11 cellular contexts compared by ENCODE assay signal in the genomic region with DNA sequence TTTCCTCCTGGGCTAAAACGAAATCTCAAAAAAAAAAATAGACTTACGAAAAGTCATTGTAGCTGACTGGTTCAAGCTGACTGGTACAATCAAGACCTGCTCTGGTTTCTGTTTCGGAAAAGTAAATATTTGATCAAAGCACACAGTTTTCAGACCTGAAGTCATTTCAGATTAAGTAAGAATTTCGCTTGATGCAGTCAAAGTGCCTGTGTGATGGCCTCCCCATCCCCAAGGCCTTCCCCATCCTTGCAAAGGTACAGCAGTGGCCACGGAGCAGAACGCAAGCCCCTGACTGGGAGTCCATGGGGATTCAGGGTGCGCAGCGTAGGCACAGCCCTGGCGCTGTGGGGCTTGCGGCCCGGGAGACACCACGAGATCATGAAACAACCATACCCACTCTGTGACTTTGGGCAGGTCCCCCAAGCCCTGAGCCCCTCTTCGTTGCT. TPM values are rescaled to one million over a fixed set of nuclear protein-coding genes. Genes with fewer than 3 reads are reported as not detected.
DNase-seq lines count a peak whose midpoint lies in the region; ATAC-seq, FAIRE-seq and TF ChIP-seq lines count a peak whose summit lies in the region.
"Had no signal": no experiment of that assay in that cellular context is flagged by ENCODE, and none has a peak within 500 bp of the region (broad histone marks: within the 10 kb centered on the region; RNA-seq: fewer than 3 reads in every experiment).

No MANE protein-coding gene starts in this region.

- FAIRE-seq in RCC 7860 (lab: Jason Lieb, UNC): no peak

- H3K36me3 Mint-ChIP-seq in HFFc6 (ENCODE audit: low read depth): no peaks in the 10 kb centered on the region
- H3K36me3 Mint-ChIP-seq in activated CD8-positive, alpha-beta memory T cell treated with anti-CD3 and anti-CD28 coated beads, Interleukin-2, amount 10 ng/mL, durations not matched to agents 7 days and 5 days: no peaks in the 10 kb centered on the region

- ATAC-seq in activated CD8-positive, alpha-beta memory T cell treated with anti-CD3 and anti-CD28 coated beads, Interleukin-2, amount 10 ng/mL, durations not matched to agents 7 days and 5 days: no peak
- no peak for ATAC-seq in HG02884 (IDR thresholded peaks at IDR 0.05; ENCODE audit: unreplicated experiment)

- H3K27ac ChIP-seq in brain microvascular endothelial cell (peak overlapping the region; percentile 25), osteoblast (ENCODE audit: low read depth, low read length) (peak overlapping the region; percentile 27)

- peak overlapping the region; percentile 74 for H3K27ac Mint-ChIP-seq in HFFc6
- H3K27ac Mint-ChIP-seq in activated CD8-positive, alpha-beta memory T cell treated with anti-CD3 and anti-CD28 coated beads, Interleukin-2, amount 10 ng/mL, durations not matched to agents 7 days and 5 days: no peak overlapping the region

- H3K4me1 ChIP-seq in osteoblast (ENCODE audit: insufficient read depth, low read length): peaks cover 11% of the 10 kb centered on the region

- DNase-seq in GM12865 (ENCODE audit: low read depth): peak; percentile 61
- no peak for DNase-seq in HFFc6
- no peak for DNase-seq in brain microvascular endothelial cell
- no peak for DNase-seq in osteoblast (ENCODE audit: insufficient read length, low spot score, missing footprints)
- DNase-seq in activated CD8-positive, alpha-beta memory T cell treated with anti-CD3 and anti-CD28 coated beads, Interleukin-2, amount 10 ng/mL, durations not matched to agents 7 days and 5 days: no peak
- no peak for DNase-seq in NCI-H345 treated with DMSO at 0.1 percent for 48 hours (lab: John Stamatoyannopoulos, UW; ENCODE audit: unreplicated experiment)
- DNase-seq in RCC 7860 (ENCODE audit: low spot score): no peak
- DNase-seq: heart left ventricle, retina had no signal

- no peaks in the 10 kb centered on the region for H3K27me3 ChIP-seq in brain microvascular endothelial cell (replicated peaks)
- peaks cover 12% of the 10 kb centered on the region for H3K27me3 ChIP-seq in osteoblast (ENCODE audit: insufficient read depth, low read length)

- H3K27me3 Mint-ChIP-seq in HFFc6 (ENCODE audit: insufficient read depth): peaks cover 5% of the 10 kb centered on the region; the same call in 1 of the 2 replicates
- H3K27me3 Mint-ChIP-seq in activated CD8-positive, alpha-beta memory T cell treated with anti-CD3 and anti-CD28 coated beads, Interleukin-2, amount 10 ng/mL, durations not matched to agents 7 days and 5 days: peaks cover 10% of the 10 kb centered on the region

- in situ Hi-C loops in brain microvascular endothelial cell (cut with HindIII; ENCODE audit: low pct_ligation_motif_present, low sequenced_read_pairs): no loop called here

- CTCF ChIA-PET in activated CD8-positive, alpha-beta memory T cell treated with anti-CD3 and anti-CD28 coated beads, Interleukin-2, amount 10 ng/mL, durations not matched to agents 7 days and 5 days (lab: Charles Lee): interaction anchor here (1.9 kb wide), 1 partner anchor 69 kb away, joined by 4 read pairs; no protein-coding TSS in a partner anchor

- no peaks in the 10 kb centered on the region for H3K79me2 ChIP-seq in osteoblast (ENCODE audit: insufficient read depth, low read length)

- H3K9me3 Mint-ChIP-seq in HFFc6: no peaks in the 10 kb centered on the region; the same call in 1 of the 2 replicates
- H3K9me3 Mint-ChIP-seq in activated CD8-positive, alpha-beta memory T cell treated with anti-CD3 and anti-CD28 coated beads, Interleukin-2, amount 10 ng/mL, durations not matched to agents 7 days and 5 days (ENCODE audit: low read depth): no peaks in the 10 kb centered on the region
- H3K9me3 Mint-ChIP-seq: stimulated activated naive CD8-positive, alpha-beta T cell treated with anti-CD3 and anti-CD28 coated beads, Interleukin-15, Interleukin-2, amounts not matched to agents 100 ng/mL and 50 ng/mL, for 24 hours had no signal

- H3K9me3 ChIP-seq in osteoblast (ENCODE audit: low read depth, low read length): no peaks in the 10 kb centered on the region
- H3K9me3 ChIP-seq: heart left ventricle had no signal

- peaks cover 16% of the 10 kb centered on the region for H4K20me1 ChIP-seq in osteoblast (ENCODE audit: insufficient read depth, low read length)

- H3K36me3 ChIP-seq in brain microvascular endothelial cell (replicated peaks) (no peaks in the 10 kb centered on the region), osteoblast (ENCODE audit: insufficient read depth, low read length) (no peaks in the 10 kb centered on the region)
- H3K36me3 ChIP-seq: heart left ventricle had no signal

- H3K4me3 ChIP-seq in GM12865 (ENCODE audit: low read depth, low read length): no peak overlapping the region
- H3K4me3 ChIP-seq in brain microvascular endothelial cell (ENCODE audit: low read depth, low read length): no peak overlapping the region
- H3K4me3 ChIP-seq in osteoblast (ENCODE audit: insufficient read depth, low read length): no peak overlapping the region
- H3K4me3 ChIP-seq: heart left ventricle had no signal

- peak overlapping the region; percentile 27 for H3K4me2 ChIP-seq in osteoblast (ENCODE audit: insufficient read depth, low read length)

- TF ChIP-seq CTCF in GM12865 (IDR thresholded peaks at IDR 0.05; ENCODE audit: insufficient read depth, low read depth, low read length, missing control alignments) (no peak), HFFc6 (IDR thresholded peaks at IDR 0.05) (no peak), brain microvascular endothelial cell (IDR thresholded peaks at IDR 0.05; ENCODE audit: low read depth, low read length, missing control alignments) (no peak), osteoblast (IDR thresholded peaks at IDR 0.05; ENCODE audit: extremely low read depth, low read depth, low read length) (no peak)

- peak overlapping the region; percentile 63 for H3K4me3 Mint-ChIP-seq in HFFc6
- no peak overlapping the region for H3K4me3 Mint-ChIP-seq in activated CD8-positive, alpha-beta memory T cell treated with anti-CD3 and anti-CD28 coated beads, Interleukin-2, amount 10 ng/mL, durations not matched to agents 7 days and 5 days
- H3K4me3 Mint-ChIP-seq: stimulated activated naive CD8-positive, alpha-beta T cell treated with anti-CD3 and anti-CD28 coated beads, Interleukin-15, Interleukin-2, amounts not matched to agents 100 ng/mL and 50 ng/mL, for 24 hours had no signal

- H3K4me1 Mint-ChIP-seq in HFFc6 (ENCODE audit: low read depth): peaks cover 25% of the 10 kb centered on the region
- H3K4me1 Mint-ChIP-seq in activated CD8-positive, alpha-beta memory T cell treated with anti-CD3 and anti-CD28 coated beads, Interleukin-2, amount 10 ng/mL, durations not matched to agents 7 days and 5 days: peaks cover 3% of the 10 kb centered on the region

- no peak overlapping the region for H2AFZ ChIP-seq in osteoblast (ENCODE audit: low read length)

RNA-seq across cellular contexts. Expression of a gene that starts 29.2 kb away (rescaled TPM):
- total RNA-seq in HFFc6 (2021; fragmentation: NEBNext Ultra II Directional; extraction: Animal tissue kit (Norgen Biotek cat#: 25700)): 1 to 10 TPM in 4 of 6 experiments, under 1 TPM in 2; 0.88 to 8.7 (median 1.1) TPM
- 22.8 and 36.2 TPM in 2 replicates for total RNA-seq in osteoblast
- under 1 TPM in 1 of 2 experiments, not detected in 1; 0.09 TPM for total RNA-seq in activated CD8-positive, alpha-beta memory T cell treated with anti-CD3 and anti-CD28 coated beads, Interleukin-2, amount 10 ng/mL, durations not matched to agents 7 days and 5 days
